In genomic region chr6:28443112-28443773, GRCh38 we compare ENCODE assay signal across 8 cellular contexts. TPM values are rescaled to one million over a fixed set of nuclear protein-coding genes. Genes with fewer than 3 reads are reported as not detected.
A peak's percentile ranks its signal among the peaks of the same experiment; 100 is the strongest.
DNase-seq lines count a peak whose midpoint lies in the region; ATAC-seq and TF ChIP-seq lines count a peak whose summit lies in the region.

Gene ZSCAN23, minus strand, starts transcription at chr6:28443491. Its CDS starts 7,225 bp downstream, at chr6:28436266.

- DNase-seq in DND-41 = peak; percentile 91
- DNase-seq in GM23338 (ENCODE audit: low spot score) = peak; percentile 96
- peak; percentile 49 to 94 (median 78) for DNase-seq in T-helper 1 cell
- peak; percentile 72 to 91 (median 79) for DNase-seq in adrenal gland
- peak; percentile 70 for DNase-seq in left ventricle myocardium inferior
- peak; percentile 57 to 98 (median 82) for DNase-seq in posterior cingulate gyrus
- peak; percentile 14 to 33 for DNase-seq in tibial nerve (ENCODE audit: low spot score in 2 of 2)

- H3K4me2 ChIP-seq in DND-41 (ENCODE audit: insufficient read depth, low read length) = peak within 1 kb of the TSS; percentile 69
- peak within 1 kb of the TSS; percentile 85 for H3K4me2 ChIP-seq in GM23338
- peak within 1 kb of the TSS; percentile 26 for H3K4me2 ChIP-seq in Loucy (ENCODE audit: low read depth, low read length, poor library complexity, severe bottlenecking)

- peaks cover 9% of the 10 kb centered on the region for H3K27me3 Mint-ChIP-seq in GM23338 (ENCODE audit: insufficient read depth, low read depth, poor library complexity)

- 0 to 2% (median 1%) methylated on average over 11 to 32 of the region's 32 CpGs for WGBS in adrenal gland, 4 donors
- 1 to 3% methylated on average over 31 to 32 of the region's 32 CpGs for WGBS in tibial nerve, 2 donors

- intact Hi-C loops in adrenal gland (cut with DNase I) = no loop called here
- intact Hi-C loops in left ventricle myocardium inferior (cut with micrococcal nuclease) = no loop called here
- intact Hi-C loops in posterior cingulate gyrus (cut with DNase I) = no loop called here

- no peaks in the 10 kb centered on the region for H4K20me1 ChIP-seq in DND-41 (ENCODE audit: insufficient read depth, low read length)
- H4K20me1 ChIP-seq in GM23338 (replicated peaks; ENCODE audit: insufficient read depth) = no peaks in the 10 kb centered on the region; the same call in 1 of the 2 replicates
- no peaks in the 10 kb centered on the region for H4K20me1 ChIP-seq in Loucy (ENCODE audit: insufficient read depth, low read length, poor library complexity, severe bottlenecking)

- no peaks in the 10 kb centered on the region; the same call in 2 of the 3 replicates for H3K36me3 Mint-ChIP-seq in GM23338 (ENCODE audit: low read depth)

- H3K9me2 ChIP-seq in GM23338 (ENCODE audit: insufficient read depth) (no peaks in the 10 kb centered on the region; the same call in 1 of the 2 replicates), Loucy (replicated peaks; ENCODE audit: low read depth, low read length) (no peaks in the 10 kb centered on the region)

- ATAC-seq in DND-41 (ENCODE audit: insufficient read depth, low read depth) (peak; percentile 96), GM23338 (peak; percentile 90)

- H3K79me2 ChIP-seq in DND-41 (ENCODE audit: insufficient read depth, low read length) (peaks cover 3% of the 10 kb centered on the region), GM23338 (replicated peaks; ENCODE audit: insufficient read depth) (0 out of 2 replicates have a peak, but pooled peaks cover 4% of the 10 kb centered on the region), Loucy (ENCODE audit: insufficient read depth, low read length) (no peaks in the 10 kb centered on the region)

- peaks cover 10% of the 10 kb centered on the region for H3K4me1 Mint-ChIP-seq in GM23338

- TF ChIP-seq CTCF in DND-41 (IDR thresholded peaks at IDR 0.05; ENCODE audit: borderline replicate concordance, extremely low read depth, low read length, poor library complexity, severe bottlenecking) = peak; percentile 34
- no peak for TF ChIP-seq CTCF in GM23338 (conservative IDR thresholded peaks at IDR 0.05; ENCODE audit: low read depth in 2 of 2)
- no peak for TF ChIP-seq CTCF in Loucy (conservative IDR thresholded peaks at IDR 0.05; ENCODE audit: low read length)
- TF ChIP-seq CTCF in adrenal gland (IDR thresholded peaks at IDR 0.05) = no peak
- no peak for TF ChIP-seq CTCF in left ventricle myocardium inferior (IDR thresholded peaks at IDR 0.05; ENCODE audit: borderline replicate concordance)
- no peak for TF ChIP-seq CTCF in tibial nerve (IDR thresholded peaks at IDR 0.05)

- H3F3A ChIP-seq in GM23338 (replicated peaks; ENCODE audit: low read depth) (no peaks in the 10 kb centered on the region), Loucy (ENCODE audit: low read depth) (no peaks in the 10 kb centered on the region)

- no peaks in the 10 kb centered on the region for H3K9me3 ChIP-seq in DND-41 (ENCODE audit: insufficient read depth, low read length, severe bottlenecking)
- no peaks in the 10 kb centered on the region for H3K9me3 ChIP-seq in Loucy (ENCODE audit: insufficient read depth, low read depth, low read length)
- no peaks in the 10 kb centered on the region for H3K9me3 ChIP-seq in adrenal gland (replicated peaks in 1 of 3)
- no peaks in the 10 kb centered on the region for H3K9me3 ChIP-seq in left ventricle myocardium inferior (replicated peaks)
- no peaks in the 10 kb centered on the region for H3K9me3 ChIP-seq in tibial nerve

- H2AFZ ChIP-seq in DND-41 (ENCODE audit: low read depth, low read length) (peak within 1 kb of the TSS; percentile 75), GM23338 (peak within 1 kb of the TSS; percentile 40), Loucy (ENCODE audit: low read length) (peak within 1 kb of the TSS; percentile 61; the same call in 1 of the 2 replicates)

- no peaks in the 10 kb centered on the region for H3K36me3 ChIP-seq in DND-41 (ENCODE audit: insufficient read depth, low read length)
- no peaks in the 10 kb centered on the region for H3K36me3 ChIP-seq in GM23338 (ENCODE audit: insufficient read depth)
- no peaks in the 10 kb centered on the region for H3K36me3 ChIP-seq in Loucy (ENCODE audit: insufficient read depth, low read length)
- H3K36me3 ChIP-seq in adrenal gland (replicated peaks in 1 of 2) = no peaks in the 10 kb centered on the region
- no peaks in the 10 kb centered on the region for H3K36me3 ChIP-seq in left ventricle myocardium inferior
- no peaks in the 10 kb centered on the region for H3K36me3 ChIP-seq in tibial nerve

- peak within 1 kb of the TSS; percentile 32 to 88; a peak in 3 of 4 replicates for H3K4me3 ChIP-seq in DND-41 (ENCODE audit: low read depth in 1 of 2, low read length in 2 of 2)
- H3K4me3 ChIP-seq in GM23338 = peak within 1 kb of the TSS; percentile 75
- H3K4me3 ChIP-seq in Loucy (ENCODE audit: low read length, poor library complexity, severe bottlenecking) = peak within 1 kb of the TSS; percentile 4
- peak within 1 kb of the TSS in 2 of 4 donors; percentile 65 to 70 for H3K4me3 ChIP-seq in adrenal gland
- H3K4me3 ChIP-seq in left ventricle myocardium inferior = peak within 1 kb of the TSS; percentile 78
- H3K4me3 ChIP-seq in tibial nerve = peak within 1 kb of the TSS; percentile 59 to 68 (median 66)

- TF ChIP-seq EP300 in tibial nerve (IDR thresholded peaks at IDR 0.05) = peak in 1 of 2 donors; percentile 43

- peaks cover 9% of the 10 kb centered on the region; the same call in 2 of the 3 replicates for H3K9me3 Mint-ChIP-seq in GM23338

- peak within 1 kb of the TSS; percentile 99 for H3K27ac Mint-ChIP-seq in GM23338

- H3K27me3 ChIP-seq in DND-41 (ENCODE audit: insufficient read depth, low read length, poor library complexity) (no peaks in the 10 kb centered on the region), GM23338 (ENCODE audit: insufficient read depth) (no peaks in the 10 kb centered on the region), Loucy (ENCODE audit: insufficient read depth, low read length, poor library complexity, severe bottlenecking) (no peaks in the 10 kb centered on the region), adrenal gland (peaks cover 16% of the 10 kb centered on the region), left ventricle myocardium inferior (ENCODE audit: low read depth) (peaks cover 39% of the 10 kb centered on the region), tibial nerve (peaks cover 0 to 33% of the 10 kb centered on the region in 2 donors)

- H3K4me3 Mint-ChIP-seq in GM23338 = peak within 1 kb of the TSS; percentile 99

- peak within 1 kb of the TSS; percentile 66 for H3K27ac ChIP-seq in DND-41 (ENCODE audit: low read length)
- H3K27ac ChIP-seq in GM23338 (ENCODE audit: low read depth) = peak within 1 kb of the TSS; percentile 65; the same call in 1 of the 2 replicates
- peak within 1 kb of the TSS in 1 of 5 donors; percentile 1 for H3K27ac ChIP-seq in adrenal gland
- H3K27ac ChIP-seq in left ventricle myocardium inferior (replicated peaks) = peak within 1 kb of the TSS; percentile 53
- H3K27ac ChIP-seq in tibial nerve = peak within 1 kb of the TSS in 2 of 4 donors; percentile 42 to 63

- peaks cover 22% of the 10 kb centered on the region for H3K4me1 ChIP-seq in DND-41 (ENCODE audit: insufficient read depth, low read length)
- H3K4me1 ChIP-seq in GM23338 (ENCODE audit: insufficient read depth) = 0 out of 2 replicates have a peak, but pooled peaks cover 3% of the 10 kb centered on the region
- H3K4me1 ChIP-seq in Loucy (ENCODE audit: insufficient read depth, low read length, poor library complexity, severe bottlenecking) = no peaks in the 10 kb centered on the region
- H3K4me1 ChIP-seq in adrenal gland (replicated peaks in 1 of 2) = peaks cover 0 to 9% of the 10 kb centered on the region in 2 donors
- peaks cover 14% of the 10 kb centered on the region for H3K4me1 ChIP-seq in left ventricle myocardium inferior
- H3K4me1 ChIP-seq in tibial nerve = peaks cover 0 to 13% (median 7%) of the 10 kb centered on the region in 4 donors

- peak; percentile 17 to 37 for TF ChIP-seq POLR2A in adrenal gland (IDR thresholded peaks at IDR 0.05)
- no peak for TF ChIP-seq POLR2A in tibial nerve (IDR thresholded peaks at IDR 0.05)

- peak within 1 kb of the TSS; percentile 60 for H3K9ac ChIP-seq in DND-41 (ENCODE audit: low read depth, low read length)
- H3K9ac ChIP-seq in Loucy (ENCODE audit: low read depth, low read length, poor library complexity, severe bottlenecking) = no peak within 1 kb of the TSS

TF ChIP-seq in GM23338, 12 proteins besides CTCF, POLR2A, EP300 and RAD21 (continues in another document):
- TF ChIP-seq POLR2AphosphoS5 (IDR thresholded peaks at IDR 0.05; ENCODE audit: low read depth) (peak; percentile 95), CREB1 (CRISPR knock-in tag; IDR thresholded peaks at IDR 0.05; ENCODE audit: low read depth) (peak; percentile 93), ETS1 (IDR thresholded peaks at IDR 0.05) (no peak), ZNF331 (CRISPR knock-in tag; IDR thresholded peaks at IDR 0.05; ENCODE audit: low read depth) (no peak)

RNA-seq across cellular contexts. Expression of gene ZSCAN23, which starts in this region (rescaled TPM):
- total RNA-seq in GM23338 (2014; rRNA removed; shearing (Covaris generic)) = 3.1 and 7.8 TPM in 2 replicates
- polyA plus RNA-seq in GM23338 (2016; fragmentation: Nextera tagmentation; extraction: Ambion mirVana) (0.30 and 1.9 TPM in 2 replicates), adrenal gland (1 to 10 TPM in 2 of 3 donors, under 1 TPM in 1; 0.13 to 1.6 (median 1.5) TPM)
- total RNA-seq in adrenal gland (1 to 10 TPM in 7 of 8 donors, under 1 TPM in 1; 0.24 to 4.2 (median 2.6) TPM), left ventricle myocardium inferior (1.5 TPM), tibial nerve (1 to 10 TPM; 1.5 to 6.6 (median 2.6) TPM)

Comparison
In these comparisons a context has a peak if more than half of its experiments do, and no peak if none do; other contexts are left out.
1. DNase-seq: peak in every context shown above with its lines; median percentile 96 in GM23338; 91 in DND-41; 82 in posterior cingulate gyrus; 79 in adrenal gland; 78 in T-helper 1 cell; 70 in left ventricle myocardium inferior; 24 in tibial nerve.
2. H3K4me2 ChIP-seq: peak in every context shown above with its lines; median percentile 85 in GM23338; 69 in DND-41; 26 in Loucy.
3. POLR2A ChIP-seq: peak in adrenal gland (2 of 2); none in tibial nerve (0 of 2).
4. Peak in every context shown above with its lines, with median percentiles within 50 percentile points of each other: H2AFZ ChIP-seq.